Comparison of ENCODE assay signal across 12 cellular contexts in genomic region chr12:212799-213526, GRCh38. TPM values are rescaled to one million over a fixed set of nuclear protein-coding genes. Genes with fewer than 3 reads are reported as not detected.
DNase-seq lines count a peak whose midpoint lies in the region; ATAC-seq and TF ChIP-seq lines count a peak whose summit lies in the region.
"Had no signal": no experiment of that assay in that cellular context is flagged by ENCODE, and none has a peak within 500 bp of the region (broad histone marks: within the 10 kb centered on the region; RNA-seq: fewer than 3 reads in every experiment).

No MANE protein-coding gene starts in this region.

- H3K9me3 ChIP-seq in NT2/D1 (ENCODE audit: insufficient read depth, low read length) = no peaks in the 10 kb centered on the region

- H3K4me1 Mint-ChIP-seq in CD14-positive monocyte = peaks cover 55% of the 10 kb centered on the region
- peaks cover 48% of the 10 kb centered on the region for H3K4me1 Mint-ChIP-seq in progenitor cell of endocrine pancreas (ENCODE audit: low read depth)
- H3K4me1 Mint-ChIP-seq in immature natural killer cell = peaks cover 0 to 2% of the 10 kb centered on the region in 2 donors

- no peak for TF ChIP-seq CTCF in CD14-positive monocyte (IDR thresholded peaks at IDR 0.05)
- TF ChIP-seq CTCF in progenitor cell of endocrine pancreas (IDR thresholded peaks at IDR 0.05; ENCODE audit: unreplicated experiment) = no peak

- H3K4me3 Mint-ChIP-seq in CD14-positive monocyte (peak overlapping the region; percentile 87 to 96), progenitor cell of endocrine pancreas (ENCODE audit: low read depth) (no peak overlapping the region), immature natural killer cell (no peak overlapping the region)
- H3K4me3 Mint-ChIP-seq: endodermal cell had no signal

- H3K36me3 Mint-ChIP-seq in CD14-positive monocyte (peaks cover 16 to 27% of the 10 kb centered on the region in 2 donors), progenitor cell of endocrine pancreas (ENCODE audit: insufficient read depth) (no peaks in the 10 kb centered on the region), immature natural killer cell (no peaks in the 10 kb centered on the region)

- no peak overlapping the region for H3K4me3 ChIP-seq in NT2/D1 (ENCODE audit: insufficient read length, low read depth)

- DNase-seq in CD14-positive monocyte (ENCODE audit: low spot score) (no peak), NT2/D1 (ENCODE audit: low read depth, low spot score) (no peak), iPS-NIHi11 (ENCODE audit: low spot score) (peak; percentile 39), progenitor cell of endocrine pancreas (ENCODE audit: low spot score, unreplicated experiment) (no peak), immature natural killer cell (no peak), GOT3 (lab: John Stamatoyannopoulos, UW) (no peak)
- no peak for DNase-seq in activated CD4-positive, CD25-positive, alpha-beta regulatory T cell (lab: John Stamatoyannopoulos, UW)
- DNase-seq: stimulated activated CD4-positive, alpha-beta T cell treated with anti-CD3 and anti-CD28 coated beads, Interleukin-2, amount 100 ng/mL, for 48 hours; stimulated activated naive CD8-positive, alpha-beta T cell treated with anti-CD3 and anti-CD28 coated beads, Interleukin-15, amount 100 ng/mL, for 72 hours; T-helper 2 cell had no signal

- H3K4me1 ChIP-seq in NT2/D1 (ENCODE audit: insufficient read depth, insufficient read length) = peaks cover 40% of the 10 kb centered on the region

- no peak for ATAC-seq in GM21619 (IDR thresholded peaks at IDR 0.05; ENCODE audit: unreplicated experiment)
- ATAC-seq: stimulated activated naive CD8-positive, alpha-beta T cell treated with anti-CD3 and anti-CD28 coated beads, Interleukin-15, amount 100 ng/mL, for 72 hours had no signal

- peaks cover 2 to 4% (median 3%) of the 10 kb centered on the region in 3 donors for H3K27me3 Mint-ChIP-seq in CD14-positive monocyte (ENCODE audit: low read depth in 3 of 3)
- H3K27me3 Mint-ChIP-seq in progenitor cell of endocrine pancreas = peaks cover 43% of the 10 kb centered on the region
- H3K27me3 Mint-ChIP-seq in immature natural killer cell (ENCODE audit: low read depth in 3 of 3) = peaks cover 11 to 16% (median 13%) of the 10 kb centered on the region in 3 donors

- peaks cover 74% of the 10 kb centered on the region for H3K27me3 ChIP-seq in NT2/D1 (ENCODE audit: insufficient read depth, insufficient read length)

- no peaks in the 10 kb centered on the region for H3K9me3 Mint-ChIP-seq in CD14-positive monocyte
- no peaks in the 10 kb centered on the region for H3K9me3 Mint-ChIP-seq in progenitor cell of endocrine pancreas (ENCODE audit: low read depth)
- H3K9me3 Mint-ChIP-seq in immature natural killer cell = no peaks in the 10 kb centered on the region
- H3K9me3 Mint-ChIP-seq: endodermal cell; stimulated activated naive CD8-positive, alpha-beta T cell treated with anti-CD3 and anti-CD28 coated beads, Interleukin-15, amount 100 ng/mL, for 72 hours had no signal

- no peaks in the 10 kb centered on the region for H3K36me3 ChIP-seq in NT2/D1 (ENCODE audit: insufficient read depth, insufficient read length, low read length)

- H3K9ac ChIP-seq in NT2/D1 (ENCODE audit: insufficient read length, low read depth) = peak overlapping the region; percentile 38

- intact Hi-C loops in CD14-positive monocyte (cut with micrococcal nuclease) = no loop called here

- peak overlapping the region; percentile 93 to 98 (median 97) for H3K27ac Mint-ChIP-seq in CD14-positive monocyte
- H3K27ac Mint-ChIP-seq in progenitor cell of endocrine pancreas = peak overlapping the region; percentile 19
- H3K27ac Mint-ChIP-seq in immature natural killer cell = no peak overlapping the region
- H3K27ac Mint-ChIP-seq: endodermal cell had no signal

RNA-seq across cellular contexts. Expression of gene SLC6A12, which starts 1.0 kb away (rescaled TPM):
- polyA plus RNA-seq in CD14-positive monocyte (1 to 10 TPM; 5.7 to 8.0 TPM), immature natural killer cell (under 1 TPM in 1 of 3 donors, not detected in 2; 0.59 TPM)
- 3.1 and 4.7 TPM in 2 replicates for total RNA-seq in progenitor cell of endocrine pancreas

RNA-seq across cellular contexts. Expression of gene SLC6A13, which starts 49.7 kb away (rescaled TPM):
- polyA plus RNA-seq in CD14-positive monocyte (not detected), immature natural killer cell (under 1 TPM in 1 of 3 donors, not detected in 2; 0.16 TPM)
- total RNA-seq in progenitor cell of endocrine pancreas = 0.60 and 0.98 TPM in 2 replicates

Comparison
In these comparisons a context has a peak if more than half of its experiments do, and no peak if none do; other contexts are left out.
1. H3K27ac Mint-ChIP-seq: peak in CD14-positive monocyte (7 of 7) and progenitor cell of endocrine pancreas (single experiment); none in immature natural killer cell (0 of 6).
2. H3K4me3 Mint-ChIP-seq: peak in CD14-positive monocyte (2 of 2); none in progenitor cell of endocrine pancreas (single experiment) and immature natural killer cell (0 of 5).
3. RNA of gene SLC6A12, which starts 1.0 kb away (polyA plus RNA-seq): 5.7 to 8.0 TPM in CD14-positive monocyte; 0.59 TPM in immature natural killer cell; every median in the first group is over 4 times any median in the second.